ENCODE assay signal across 8 cellular contexts in the genomic region with DNA sequence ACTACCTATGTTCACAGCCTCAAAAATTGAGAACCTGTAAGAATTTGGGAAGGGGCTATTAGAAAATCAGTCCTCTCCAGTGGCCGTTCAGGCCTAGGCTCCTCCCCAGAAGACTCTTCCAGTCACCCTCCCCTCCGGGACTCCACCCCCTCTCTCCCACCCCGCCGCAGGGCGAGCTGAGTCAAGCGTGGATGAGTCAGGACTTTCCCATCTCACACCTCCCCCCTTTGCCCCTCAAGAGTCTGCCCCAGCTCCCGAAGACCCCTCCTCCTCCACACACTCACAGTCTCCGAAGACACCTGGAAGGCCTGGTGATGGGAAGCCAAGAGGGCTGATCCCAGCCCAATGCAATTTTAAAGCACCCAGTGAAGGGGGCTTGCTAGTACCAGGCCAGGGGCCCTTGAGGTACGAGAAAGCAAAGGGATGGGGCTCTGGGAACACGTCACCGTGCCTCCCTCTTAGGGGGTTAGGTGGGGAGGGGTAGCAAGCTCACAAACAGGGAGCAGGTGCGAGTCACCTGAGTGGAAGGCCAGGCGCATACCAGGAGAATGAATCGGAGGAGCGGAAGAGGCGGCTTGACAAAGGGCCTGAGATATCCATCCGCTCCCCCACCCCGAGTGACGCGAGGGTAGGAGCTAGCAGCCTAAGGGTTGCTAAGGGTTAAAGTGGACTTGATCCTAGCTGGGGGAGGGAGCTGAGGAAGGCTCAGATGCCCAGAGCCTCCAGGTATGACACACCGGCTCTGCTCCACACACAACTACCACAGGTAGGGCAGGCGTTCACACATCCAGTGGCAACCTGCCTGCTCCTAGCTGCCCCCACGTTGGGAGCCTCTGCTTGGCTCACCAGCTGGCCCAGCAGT. TPM values are rescaled to one million over a fixed set of nuclear protein-coding genes. Genes with fewer than 3 reads are reported as not detected.
DNase-seq lines count a peak whose midpoint lies in the region; ATAC-seq and TF ChIP-seq lines count a peak whose summit lies in the region.

No MANE protein-coding gene starts in this region.

- peak overlapping the region; percentile 94 for H3K56ac ChIP-seq in mesendoderm (ENCODE audit: low read length)

- H3K9me3 Mint-ChIP-seq in activated CD4-positive, alpha-beta memory T cell treated with anti-CD3 and anti-CD28 coated beads for 36 hours = no peaks in the 10 kb centered on the region

- H3K4me2 ChIP-seq in mesendoderm (ENCODE audit: low read length) = peak overlapping the region; percentile 43

- peak overlapping the region; percentile 97 for H3K23ac ChIP-seq in mesendoderm (ENCODE audit: low read length)

- TF ChIP-seq CTCF in BE2C (IDR thresholded peaks at IDR 0.05; ENCODE audit: low read depth, low read length) = no peak

- peak overlapping the region; percentile 97 for H2BK5ac ChIP-seq in mesendoderm (ENCODE audit: low read length)

- H3K4me3 ChIP-seq in BE2C (ENCODE audit: low read depth, low read length) = no peak overlapping the region; the same call in 1 of the 2 replicates
- H3K4me3 ChIP-seq in ectodermal cell (ENCODE audit: insufficient read depth, low read depth, low read length) = no peak overlapping the region
- no peak overlapping the region for H3K4me3 ChIP-seq in mesendoderm (ENCODE audit: low read length)

- no peak overlapping the region for H4K8ac ChIP-seq in mesendoderm (ENCODE audit: low read depth, low read length)

- H3K36me3 ChIP-seq in BE2C (peaks cover 6% of the 10 kb centered on the region), ectodermal cell (ENCODE audit: control insufficient read depth, insufficient read depth, low read length) (no peaks in the 10 kb centered on the region), mesendoderm (ENCODE audit: control insufficient read depth, insufficient read depth, low read length) (no peaks in the 10 kb centered on the region)

- H4K5ac ChIP-seq in mesendoderm (ENCODE audit: low read length) = peak overlapping the region; percentile 66

- peaks cover 85% of the 10 kb centered on the region for H3K4me1 Mint-ChIP-seq in activated CD4-positive, alpha-beta memory T cell treated with anti-CD3 and anti-CD28 coated beads for 36 hours (ENCODE audit: low read depth)

- intact Hi-C loops in activated CD4-positive, alpha-beta memory T cell treated with anti-CD3 and anti-CD28 coated beads for 36 hours (cut with micrococcal nuclease) = no loop called here

- peaks cover 30% of the 10 kb centered on the region for H3K79me1 ChIP-seq in mesendoderm (ENCODE audit: low read length)

- peak overlapping the region; percentile 100 for H3K27ac Mint-ChIP-seq in activated CD4-positive, alpha-beta memory T cell treated with anti-CD3 and anti-CD28 coated beads for 36 hours

- peaks cover 77% of the 10 kb centered on the region for H3K4me1 ChIP-seq in BE2C
- peaks cover 91% of the 10 kb centered on the region for H3K4me1 ChIP-seq in ectodermal cell (ENCODE audit: control insufficient read depth, insufficient read depth, low read length)
- peaks cover 61% of the 10 kb centered on the region for H3K4me1 ChIP-seq in mesendoderm (ENCODE audit: control insufficient read depth, low read depth, low read length)

- peaks cover 47% of the 10 kb centered on the region for H3K79me2 ChIP-seq in mesendoderm (ENCODE audit: control insufficient read depth, insufficient read depth, low read length)

- ATAC-seq in HG03457 (IDR thresholded peaks at IDR 0.05; ENCODE audit: unreplicated experiment) = no peak

- no peaks in the 10 kb centered on the region for H3K27me3 Mint-ChIP-seq in activated CD4-positive, alpha-beta memory T cell treated with anti-CD3 and anti-CD28 coated beads for 36 hours

- CTCF ChIA-PET in activated CD4-positive, alpha-beta memory T cell treated with anti-CD3 and anti-CD28 coated beads for 36 hours (lab: Charles Lee) = interaction anchor here (1.1 to 15.0 kb wide), 6 partner anchors 18 to 303 kb away, joined by 3 to 311 read pairs (median 6); a partner anchor contains a TSS

- H3K36me3 Mint-ChIP-seq in activated CD4-positive, alpha-beta memory T cell treated with anti-CD3 and anti-CD28 coated beads for 36 hours = peaks cover 7% of the 10 kb centered on the region

- H2BK15ac ChIP-seq in mesendoderm (replicated peaks; ENCODE audit: low read depth) = no peak overlapping the region

- H3K27ac ChIP-seq in ectodermal cell (ENCODE audit: insufficient read depth, low read depth, low read length, poor library complexity, severe bottlenecking) = peak overlapping the region; percentile 76
- H3K27ac ChIP-seq in mesendoderm (ENCODE audit: low read depth, low read length) = peak overlapping the region; percentile 96

- peak overlapping the region; percentile 91 for H3K18ac ChIP-seq in mesendoderm (ENCODE audit: low read length)

- H3K27me3 ChIP-seq in BE2C (no peaks in the 10 kb centered on the region), ectodermal cell (ENCODE audit: control insufficient read depth, insufficient read depth, low read length, poor library complexity, severe bottlenecking) (no peaks in the 10 kb centered on the region), mesendoderm (ENCODE audit: insufficient read depth, low read length, poor library complexity) (no peaks in the 10 kb centered on the region)

- peak overlapping the region; percentile 24 for H2BK120ac ChIP-seq in mesendoderm (ENCODE audit: low read depth, low read length)

- H3K9me3 ChIP-seq in BE2C (no peaks in the 10 kb centered on the region), ectodermal cell (ENCODE audit: control insufficient read depth, low read length) (no peaks in the 10 kb centered on the region)

- POLR2A ChIA-PET in activated CD4-positive, alpha-beta memory T cell treated with anti-CD3 and anti-CD28 coated beads for 36 hours (lab: Charles Lee) = interaction anchor here (0.5 to 6.4 kb wide), 9 partner anchors 11 to 473 kb away, joined by 3 to 56 read pairs (median 5); a partner anchor contains a TSS

- H2AK5ac ChIP-seq in mesendoderm (ENCODE audit: low read length) = peak overlapping the region; percentile 98

- peak overlapping the region; percentile 78 for H3K9ac ChIP-seq in mesendoderm (ENCODE audit: low read length)

- peak overlapping the region; percentile 88 for H3K4ac ChIP-seq in mesendoderm (ENCODE audit: low read depth, low read length)

- peak overlapping the region; percentile 75 for H3K4me3 Mint-ChIP-seq in activated CD4-positive, alpha-beta memory T cell treated with anti-CD3 and anti-CD28 coated beads for 36 hours

- DNase-seq in BE2C (peak; percentile 83), LoVo (ENCODE audit: low spot score) (peak; percentile 86), mesendoderm (peak; percentile 99), NCI-H1694 (lab: John Stamatoyannopoulos, UW) (no peak)
- DNase-seq in activated CD4-positive, alpha-beta memory T cell treated with anti-CD3 and anti-CD28 coated beads for 36 hours = peak; percentile 91
- peak; percentile 77 to 81 for DNase-seq in stimulated activated CD8-positive, alpha-beta memory T cell treated with anti-CD3 and anti-CD28 coated beads, Interleukin-2, amount 100 ng/mL, for 48 hours (ENCODE audit: low read depth in 2 of 2)

- 22 to 23% methylated on average over 23 of the region's 23 CpGs for WGBS in ectodermal cell, 2 experiments
- WGBS in mesendoderm (ENCODE audit: extremely low coverage, insufficient coverage, low lambda C conversion rate) = no CpG with 5 or more reads among the region's 23 CpGs

RNA-seq across cellular contexts. Expression of a gene that starts 13.6 kb away (rescaled TPM):
- polyA plus RNA-seq in BE2C (2012; ENCODE audit: insufficient read depth, insufficient read length, low read depth) = 104 TPM
- total RNA-seq in activated CD4-positive, alpha-beta memory T cell treated with anti-CD3 and anti-CD28 coated beads for 36 hours = 10 to 100 TPM; 28.2 to 31.8 TPM
- 32.7 TPM for polyA plus RNA-seq in ectodermal cell (2013, experiment 1 of 4)
- polyA plus RNA-seq in ectodermal cell (2013, experiment 2 of 4) = 39.1 TPM
- 25.6 TPM for polyA plus RNA-seq in ectodermal cell (2013, experiment 3 of 4)
- 28.2 TPM for polyA plus RNA-seq in ectodermal cell (2013, experiment 4 of 4)
- polyA plus RNA-seq in mesendoderm (2013, experiment 1 of 2) = 65.1 TPM
- polyA plus RNA-seq in mesendoderm (2013, experiment 2 of 2) = 69.1 TPM

RNA-seq across cellular contexts. Expression of a gene that starts 28.4 kb away (rescaled TPM):
- not detected for polyA plus RNA-seq in BE2C (2012; ENCODE audit: insufficient read depth, insufficient read length, low read depth)
- 10 to 100 TPM; 28.0 to 28.3 TPM for total RNA-seq in activated CD4-positive, alpha-beta memory T cell treated with anti-CD3 and anti-CD28 coated beads for 36 hours
- polyA plus RNA-seq in ectodermal cell (2013, experiment 1 of 4) = not detected
- not detected for polyA plus RNA-seq in ectodermal cell (2013, experiment 2 of 4)
- polyA plus RNA-seq in ectodermal cell (2013, experiment 3 of 4) = not detected
- not detected for polyA plus RNA-seq in ectodermal cell (2013, experiment 4 of 4)
- polyA plus RNA-seq in mesendoderm (2013, experiment 1 of 2) = 0.80 TPM
- polyA plus RNA-seq in mesendoderm (2013, experiment 2 of 2) = 0.70 TPM

RNA-seq across cellular contexts. Expression of a gene that starts 44.0 kb away (rescaled TPM):
- 0.94 TPM for polyA plus RNA-seq in BE2C (2012; ENCODE audit: insufficient read depth, insufficient read length, low read depth)
- not detected for total RNA-seq in activated CD4-positive, alpha-beta memory T cell treated with anti-CD3 and anti-CD28 coated beads for 36 hours
- polyA plus RNA-seq in ectodermal cell (2013, experiment 1 of 4) = not detected
- not detected for polyA plus RNA-seq in ectodermal cell (2013, experiment 2 of 4)
- not detected for polyA plus RNA-seq in ectodermal cell (2013, experiment 3 of 4)
- polyA plus RNA-seq in ectodermal cell (2013, experiment 4 of 4) = 0.69 TPM
- 0.31 TPM for polyA plus RNA-seq in mesendoderm (2013, experiment 1 of 2)
- polyA plus RNA-seq in mesendoderm (2013, experiment 2 of 2) = 0.43 TPM

RNA-seq across cellular contexts. Expression of a gene that starts 59.5 kb away (rescaled TPM):
- polyA plus RNA-seq in BE2C (2012; ENCODE audit: insufficient read depth, insufficient read length, low read depth) = not detected
- total RNA-seq in activated CD4-positive, alpha-beta memory T cell treated with anti-CD3 and anti-CD28 coated beads for 36 hours = not detected
- polyA plus RNA-seq in ectodermal cell (2013, experiment 1 of 4) = not detected
- not detected for polyA plus RNA-seq in ectodermal cell (2013, experiment 2 of 4)
- polyA plus RNA-seq in ectodermal cell (2013, experiment 3 of 4) = not detected
- not detected for polyA plus RNA-seq in ectodermal cell (2013, experiment 4 of 4)
- polyA plus RNA-seq in mesendoderm (2013, experiment 1 of 2) = 0.04 TPM
- polyA plus RNA-seq in mesendoderm (2013, experiment 2 of 2) = not detected
